ENCODE assay signal across 9 cellular contexts in genomic region chr1:97668945-97669344, GRCh38.
DNase-seq lines count a peak whose midpoint lies in the region; ATAC-seq, FAIRE-seq and TF ChIP-seq lines count a peak whose summit lies in the region.
"Had no signal": no experiment of that assay in that cellular context is flagged by ENCODE, and none has a peak within 500 bp of the region (broad histone marks: within the 10 kb centered on the region; RNA-seq: fewer than 3 reads in every experiment).

No MANE protein-coding gene starts in this region.

- BruUV-seq in HepG2 (replicated peaks; lab: Mats Ljungman, UMichigan), result no TSS peak

- in situ Hi-C loops in HepG2 (cut with HindIII; ENCODE audit: extremely low pct_ligation_motif_present, low pct_unique_long_range_greater_than_20kb), result no loop called here

- H3K79me2 ChIP-seq in Karpas-422 (ENCODE audit: low read length) (no peaks in the 10 kb centered on the region), HepG2 (ENCODE audit: insufficient read depth, low read length) (no peaks in the 10 kb centered on the region)

- ATAC-seq in HepG2 (no peak), HG02642 (IDR thresholded peaks at IDR 0.05; ENCODE audit: poor library complexity, unreplicated experiment) (no peak)

- H3K4me1 ChIP-seq in Karpas-422 (ENCODE audit: low read length) (no peaks in the 10 kb centered on the region), HepG2 (ENCODE audit: insufficient read depth, low read length) (no peaks in the 10 kb centered on the region)
- H3K4me1 ChIP-seq: SJSA1 had no signal

- DNase-seq in EH (ENCODE audit: low read depth) (peak; percentile 54), Karpas-422 (peak; percentile 59), WERI-Rb-1 (peak; percentile 11), HepG2 (ENCODE audit: low spot score) (no peak), mesenteric fat pad (ENCODE audit: low spot score) (no peak), NCI-H1417 treated with DMSO at 0.1 percent for 48 hours (lab: John Stamatoyannopoulos, UW) (no peak)
- no peak for DNase-seq in stimulated activated CD4-positive, alpha-beta T cell treated with anti-CD3 and anti-CD28 coated beads, Interleukin-1b, Interleukin-23, amount 100 ng/mL, for 48 hours

- no peak for TF ChIP-seq RAD21 in HepG2 (CRISPR knock-in tag; IDR thresholded peaks at IDR 0.05)

- H3K9ac ChIP-seq in Karpas-422 (ENCODE audit: low read length), result no peak overlapping the region
- no peak overlapping the region for H3K9ac ChIP-seq in HepG2 (ENCODE audit: insufficient read depth, low read depth, low read length)

- CTCF ChIA-PET in HepG2 (lab: Yijun Ruan, JAX; ENCODE audit: low intra/inter-chr PET ratio, low total read pairs), result no interaction called here

- POLR2A ChIA-PET in HepG2 (lab: Yijun Ruan, JAX), result no interaction called here

- TF ChIP-seq EP300 in HepG2 (IDR thresholded peaks at IDR 0.05; ENCODE audit: low read depth in 2 of 2, low read length in 2 of 2) (no peak), HepG2 (CRISPR knock-in tag; IDR thresholded peaks at IDR 0.05; ENCODE audit: borderline replicate concordance) (no peak)

- H3K9me3 ChIP-seq in Karpas-422 (ENCODE audit: low read length) (no peaks in the 10 kb centered on the region), WERI-Rb-1 (ENCODE audit: severe bottlenecking) (no peaks in the 10 kb centered on the region), HepG2 (ENCODE audit: low read length) (no peaks in the 10 kb centered on the region)
- H3K9me3 ChIP-seq: SJSA1 had no signal

- H3K4me2 ChIP-seq in Karpas-422 (ENCODE audit: low read depth, low read length, poor library complexity, severe bottlenecking) (no peak overlapping the region), HepG2 (ENCODE audit: low read depth, low read length) (no peak overlapping the region)

- 0 out of 2 replicates have a peak, but pooled peaks cover 3% of the 10 kb centered on the region for H3K36me3 ChIP-seq in Karpas-422 (ENCODE audit: insufficient read depth, low read length)
- H3K36me3 ChIP-seq in WERI-Rb-1, result no peaks in the 10 kb centered on the region
- no peaks in the 10 kb centered on the region for H3K36me3 ChIP-seq in HepG2 (replicated peaks in 1 of 2; ENCODE audit: control insufficient read depth in 1 of 2, insufficient read depth in 2 of 2, low read length in 2 of 2)

- no peak overlapping the region for H2AFZ ChIP-seq in Karpas-422 (ENCODE audit: low read length)
- H2AFZ ChIP-seq in HepG2 (ENCODE audit: low read length), result no peak overlapping the region

- H3K27me3 ChIP-seq in Karpas-422 (ENCODE audit: low read length) (no peaks in the 10 kb centered on the region), WERI-Rb-1 (ENCODE audit: insufficient read depth, low read depth, severe bottlenecking) (no peaks in the 10 kb centered on the region), HepG2 (ENCODE audit: control insufficient read depth in 1 of 2, insufficient read depth in 2 of 2, low read length in 2 of 2) (no peaks in the 10 kb centered on the region)
- H3K27me3 ChIP-seq: SJSA1 had no signal

- 36% methylated on average over 2 of the region's 2 CpGs for WGBS in HepG2 (ENCODE audit: low lambda C conversion rate)

- intact Hi-C loops in HepG2 (cut with micrococcal nuclease; ENCODE audit: unreplicated experiment), result loop anchor here (5.0 kb wide), 2 partner anchors 383 to 798 kb away; no protein-coding TSS in a partner anchor

- no peaks in the 10 kb centered on the region for H3K9me2 ChIP-seq in Karpas-422 (replicated peaks; ENCODE audit: insufficient read depth, low read length)

- H3K4me3 ChIP-seq in Karpas-422 (ENCODE audit: low read length) (no peak overlapping the region), WERI-Rb-1 (ENCODE audit: low read depth, low read length) (no peak overlapping the region), HepG2 (replicated peaks in 1 of 3; ENCODE audit: insufficient read depth in 1 of 3, low read depth in 2 of 3, low read length in 3 of 3) (no peak overlapping the region)
- H3K4me3 ChIP-seq: SJSA1 had no signal

- TF ChIP-seq POLR2A in HepG2 (IDR thresholded peaks at IDR 0.05; ENCODE audit: insufficient read depth in 1 of 2, low read depth in 2 of 2, low read length in 2 of 2), result no peak

- H3K27ac ChIP-seq in Karpas-422 (ENCODE audit: low read length), result no peak overlapping the region
- no peak overlapping the region for H3K27ac ChIP-seq in WERI-Rb-1
- no peak overlapping the region for H3K27ac ChIP-seq in HepG2 (ENCODE audit: extremely low read length, insufficient read depth, low read length)
- H3K27ac ChIP-seq: SJSA1 had no signal

- FAIRE-seq in HepG2 (lab: Jason Lieb, UNC), result no peak

- no peaks in the 10 kb centered on the region for H4K20me1 ChIP-seq in Karpas-422 (ENCODE audit: insufficient read depth, low read depth, low read length)
- no peaks in the 10 kb centered on the region for H4K20me1 ChIP-seq in HepG2 (ENCODE audit: insufficient read depth, low read length)

- TF ChIP-seq CTCF in WERI-Rb-1 (IDR thresholded peaks at IDR 0.05; ENCODE audit: low read depth, low read length) (peak; percentile 29; the same call in 1 of the 2 replicates), HepG2 (CRISPR knock-in tag; IDR thresholded peaks at IDR 0.05) (no peak)

TF ChIP-seq in HepG2, 621 proteins besides CTCF, POLR2A, EP300 and RAD21:
- TF ChIP-seq STAG1 (CRISPR knock-in tag; IDR thresholded peaks at IDR 0.05), result 0 out of 2 replicates have a peak, but pooled peaks have one; percentile 15
- TF ChIP-seq, protein P1, sequence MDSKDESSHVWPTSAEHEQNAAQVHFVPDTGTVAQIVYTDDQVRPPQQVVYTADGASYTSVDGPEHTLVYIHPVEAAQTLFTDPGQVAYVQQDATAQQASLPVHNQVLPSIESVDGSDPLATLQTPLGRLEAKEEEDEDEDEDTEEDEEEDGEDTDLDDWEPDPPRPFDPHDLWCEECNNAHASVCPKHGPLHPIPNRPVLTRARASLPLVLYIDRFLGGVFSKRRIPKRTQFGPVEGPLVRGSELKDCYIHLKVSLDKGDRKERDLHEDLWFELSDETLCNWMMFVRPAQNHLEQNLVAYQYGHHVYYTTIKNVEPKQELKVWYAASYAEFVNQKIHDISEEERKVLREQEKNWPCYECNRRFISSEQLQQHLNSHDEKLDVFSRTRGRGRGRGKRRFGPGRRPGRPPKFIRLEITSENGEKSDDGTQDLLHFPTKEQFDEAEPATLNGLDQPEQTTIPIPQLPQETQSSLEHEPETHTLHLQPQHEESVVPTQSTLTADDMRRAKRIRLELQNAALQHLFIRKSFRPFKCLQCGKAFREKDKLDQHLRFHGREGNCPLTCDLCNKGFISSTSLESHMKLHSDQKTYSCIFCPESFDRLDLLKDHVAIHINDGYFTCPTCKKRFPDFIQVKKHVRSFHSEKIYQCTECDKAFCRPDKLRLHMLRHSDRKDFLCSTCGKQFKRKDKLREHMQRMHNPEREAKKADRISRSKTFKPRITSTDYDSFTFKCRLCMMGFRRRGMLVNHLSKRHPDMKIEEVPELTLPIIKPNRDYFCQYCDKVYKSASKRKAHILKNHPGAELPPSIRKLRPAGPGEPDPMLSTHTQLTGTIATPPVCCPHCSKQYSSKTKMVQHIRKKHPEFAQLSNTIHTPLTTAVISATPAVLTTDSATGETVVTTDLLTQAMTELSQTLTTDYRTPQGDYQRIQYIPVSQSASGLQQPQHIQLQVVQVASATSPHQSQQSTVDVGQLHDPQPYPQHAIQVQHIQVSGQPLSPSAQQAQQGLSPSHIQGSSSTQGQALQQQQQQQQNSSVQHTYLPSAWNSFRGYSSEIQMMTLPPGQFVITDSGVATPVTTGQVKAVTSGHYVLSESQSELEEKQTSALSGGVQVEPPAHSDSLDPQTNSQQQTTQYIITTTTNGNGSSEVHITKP (CRISPR knock-in tag; IDR thresholded peaks at IDR 0.05; ENCODE audit: low read depth), result no peak

Comparison
In these comparisons a context has a peak if more than half of its experiments do, and no peak if none do; other contexts are left out.
1. DNase-seq: peak in EH (single experiment), Karpas-422 (single experiment) and WERI-Rb-1 (single experiment); none in HepG2 (single experiment), mesenteric fat pad (single experiment), NCI-H1417 treated with DMSO at 0.1 percent for 48 hours (single experiment) and stimulated activated CD4-positive, alpha-beta T cell treated with anti-CD3 and anti-CD28 coated beads, Interleukin-1b, Interleukin-23, amount 100 ng/mL, for 48 hours (single experiment).